Comparison of ENCODE assay signal across 8 cellular contexts in genomic region chr16:3023669-3024478, GRCh38. TPM values are rescaled to one million over a fixed set of nuclear protein-coding genes. Genes with fewer than 3 reads are reported as not detected.
DNase-seq lines count a peak whose midpoint lies in the region; ATAC-seq and TF ChIP-seq lines count a peak whose summit lies in the region.

Gene HCFC1R1 (minus strand): TSS chr16:3023942. CDS start chr16:3023941, 1 bp downstream.
Gene THOC6 (plus strand): TSS chr16:3024035. CDS start chr16:3024327, 292 bp downstream.

- TF ChIP-seq CTCF in GM13976 (IDR thresholded peaks at IDR 0.05; ENCODE audit: borderline replicate concordance, control extremely low read depth, extremely low read depth, insufficient read depth, missing control alignments) (no peak), cardiac muscle cell (IDR thresholded peaks at IDR 0.05; ENCODE audit: low read depth, low read length) (no peak), transverse colon (IDR thresholded peaks at IDR 0.05) (peak in 1 of 5 experiments; percentile 13)

- no peaks in the 10 kb centered on the region for H3K9me3 Mint-ChIP-seq in T-cell

- WGBS in transverse colon (ENCODE audit: low coverage in 1 of 2), 2 donors = 0% methylated on average over 52 of the region's 69 CpGs; no CpG with 5 or more reads in 1 of the 2 donors

- H3K4me3 Mint-ChIP-seq in T-cell = peak within 1 kb of the TSS; percentile 80 to 91 (median 90)

- H3K27ac ChIP-seq in cardiac muscle cell (peak within 1 kb of the TSS; percentile 97), transverse colon (peak within 1 kb of the TSS; percentile 92 to 94 (median 93))

- H3K9me3 ChIP-seq in adipocyte (ENCODE audit: control insufficient read depth, low read length) = no peaks in the 10 kb centered on the region
- H3K9me3 ChIP-seq in cardiac muscle cell (ENCODE audit: low read depth) = no peaks in the 10 kb centered on the region
- H3K9me3 ChIP-seq in transverse colon = no peaks in the 10 kb centered on the region

- ATAC-seq in HG02852 (IDR thresholded peaks at IDR 0.05; ENCODE audit: unreplicated experiment) (peak; percentile 72), T-cell (replicated peaks in 1 of 4) (peak; percentile 78 to 83 (median 82))

- H3K36me3 ChIP-seq in adipocyte (ENCODE audit: control insufficient read depth, insufficient read depth, low read length, severe bottlenecking) (peaks cover 18% of the 10 kb centered on the region), cardiac muscle cell (peaks cover 13% of the 10 kb centered on the region), transverse colon (no peaks in the 10 kb centered on the region)

- CTCF ChIA-PET in T-cell (lab: Charles Lee) = interaction anchor here in 1 of 2 donors (0.5 to 1.0 kb wide), 4 partner anchors 20 to 148 kb away, joined by 3 to 7 read pairs (median 4); no protein-coding TSS in a partner anchor

- TF ChIP-seq EP300 in transverse colon (IDR thresholded peaks at IDR 0.05; ENCODE audit: low read depth) = no peak

- POLR2A ChIA-PET in T-cell (lab: Charles Lee) = interaction anchor here in 1 of 2 donors (0.5 to 0.6 kb wide), 2 partner anchors 220 to 1039 kb away, joined by 3 read pairs; no protein-coding TSS in a partner anchor

- peak within 1 kb of the TSS; percentile 100 for H3K9ac ChIP-seq in adipocyte (ENCODE audit: low read length)

- peaks cover 46 to 55% (median 48%) of the 10 kb centered on the region in 3 donors for H3K4me1 Mint-ChIP-seq in T-cell

- H3K36me3 Mint-ChIP-seq in T-cell = peaks cover 12% of the 10 kb centered on the region

- peak within 1 kb of the TSS; percentile 96 to 99 for H3K27ac Mint-ChIP-seq in T-cell

- H3K27me3 ChIP-seq in adipocyte (replicated peaks; ENCODE audit: control insufficient read depth, insufficient read depth, low read length) (no peaks in the 10 kb centered on the region), cardiac muscle cell (no peaks in the 10 kb centered on the region), transverse colon (peaks cover 8% of the 10 kb centered on the region)

- H3K27me3 Mint-ChIP-seq in T-cell = peaks cover 2 to 3% of the 10 kb centered on the region in 2 donors

- intact Hi-C loops in transverse colon (cut with DNase I; ENCODE audit: low total_unique reads) = loop anchor here (2.0 kb wide), 1 partner anchor 349 kb away; no protein-coding TSS in a partner anchor

- H3K4me1 ChIP-seq in adipocyte (ENCODE audit: control insufficient read depth, insufficient read depth, low read length) (peaks cover 27% of the 10 kb centered on the region), cardiac muscle cell (ENCODE audit: low read depth) (peaks cover 22% of the 10 kb centered on the region), transverse colon (peaks cover 21 to 61% (median 51%) of the 10 kb centered on the region in 4 donors)

- DNase-seq in GM13976 (ENCODE audit: low spot score) (peak; percentile 93), NCI-H146 (lab: John Stamatoyannopoulos, UW) (peak; percentile 98), T-cell (peak; percentile 90 to 98 (median 96)), adipocyte (ENCODE audit: low read depth) (peak; percentile 98), cardiac muscle cell (ENCODE audit: low read depth in 1 of 2, low spot score in 1 of 2) (peak; percentile 99), pons (ENCODE audit: low spot score) (peak; percentile 96), transverse colon (peak; percentile 98)

- TF ChIP-seq POLR2A in transverse colon (IDR thresholded peaks at IDR 0.05) = peak; percentile 80

- in situ Hi-C loops in GM13976 (cut with MboI; ENCODE audit: low sequenced_read_pairs, unreplicated experiment) (no loop called here), transverse colon (cut with MboI; ENCODE audit: low pct_ligation_motif_present in 1 of 4, low pct_unique_long_range_greater_than_20kb in 1 of 4, low sequenced_read_pairs in 3 of 4) (no loop called here)

- H3K4me3 ChIP-seq in adipocyte (ENCODE audit: low read length) (peak within 1 kb of the TSS; percentile 96), cardiac muscle cell (peak within 1 kb of the TSS; percentile 74), transverse colon (peak within 1 kb of the TSS; percentile 47 to 68 (median 61))

RNA-seq across cellular contexts. Expression of gene HCFC1R1, which starts in this region (rescaled TPM):
- total RNA-seq in T-cell = 10 to 100 TPM; 11.4 to 25.9 (median 22.3) TPM
- total RNA-seq in cardiac muscle cell = 48.3 and 50.8 TPM in 2 replicates
- polyA plus RNA-seq in cardiac muscle cell = 109 and 140 TPM in 2 replicates
- total RNA-seq in transverse colon = 10 to 100 TPM in 2 of 4 donors, 1 to 10 TPM in 2; 4.4 to 35.4 (median 17.5) TPM

RNA-seq across cellular contexts. Expression of gene THOC6, which starts in this region (rescaled TPM):
- total RNA-seq in T-cell (10 to 100 TPM; 23.7 to 32.8 (median 31.7) TPM), cardiac muscle cell (34.8 and 36.9 TPM in 2 replicates), transverse colon (10 to 100 TPM; 10.1 to 42.8 (median 17.6) TPM)
- 61.3 and 65.7 TPM in 2 replicates for polyA plus RNA-seq in cardiac muscle cell

Comparison
In these comparisons a context has a peak if more than half of its experiments do, and no peak if none do; other contexts are left out.
1. Peak in every context shown above with its lines: DNase-seq, ATAC-seq, H3K4me3 ChIP-seq and H3K27ac ChIP-seq.